Comparison of ENCODE assay signal across 8 cellular contexts in genomic region chr7:76959569-76960397, GRCh38.
DNase-seq lines count a peak whose midpoint lies in the region; ATAC-seq, FAIRE-seq and TF ChIP-seq lines count a peak whose summit lies in the region.
"Not testable (repeated sequence)": the region's sequence is repeated elsewhere in the genome, so short reads cannot be mapped to it uniquely, and the experiment has no call there.

No MANE protein-coding gene starts in this region.

- TF ChIP-seq RAD21 in A549 (conservative IDR thresholded peaks at IDR 0.05 in 1 of 2, IDR thresholded peaks at IDR 0.05 in 1 of 2) = not testable (repeated sequence)

- H2AFZ ChIP-seq in neural progenitor cell (replicated peaks) = not testable (repeated sequence)

- H3K27ac ChIP-seq in A549, neural progenitor cell: not testable (repeated sequence)

- not testable (repeated sequence) for H3K4me1 Mint-ChIP-seq in activated CD4-positive, alpha-beta T cell treated with anti-CD3 and anti-CD28 coated beads for 36 hours; neural progenitor cell

- intact Hi-C loops in activated CD4-positive, alpha-beta T cell treated with anti-CD3 and anti-CD28 coated beads for 36 hours (cut with DNase I, micrococcal nuclease); Right ventricle myocardium superior (cut with DNase I): not testable (repeated sequence)

- ATAC-seq in A549 (peak; percentile 92 to 96), GM18907 (IDR thresholded peaks at IDR 0.05; ENCODE audit: unreplicated experiment) (peak; percentile 97), GM21526 (IDR thresholded peaks at IDR 0.05; ENCODE audit: low FRiP score, unreplicated experiment) (peak; percentile 96), HG02885 (IDR thresholded peaks at IDR 0.05; ENCODE audit: poor library complexity, unreplicated experiment) (peak; percentile 98), HG03439 (IDR thresholded peaks at IDR 0.05; ENCODE audit: unreplicated experiment) (peak; percentile 96), Right ventricle myocardium superior (ENCODE audit: poor library complexity) (peak; percentile 98)
- ATAC-seq in activated CD4-positive, alpha-beta T cell treated with anti-CD3 and anti-CD28 coated beads for 36 hours = peak; percentile 100

- not testable (repeated sequence) for H3K9ac ChIP-seq in neural progenitor cell

- no CpG with 5 or more reads among the region's 69 CpGs for WGBS in A549 (ENCODE audit: missing lambda C conversion rate)

- H3K36me3 Mint-ChIP-seq in activated CD4-positive, alpha-beta T cell treated with anti-CD3 and anti-CD28 coated beads for 36 hours (ENCODE audit: low read depth); neural progenitor cell: not testable (repeated sequence)

- not testable (repeated sequence) for H3K9me3 Mint-ChIP-seq in activated CD4-positive, alpha-beta T cell treated with anti-CD3 and anti-CD28 coated beads for 36 hours (ENCODE audit: low read depth); neural progenitor cell

- not testable (repeated sequence) for H3K27me3 ChIP-seq in neural progenitor cell

- DNase-seq in A549 (ENCODE audit: low read depth in 1 of 2, low spot score in 1 of 2); activated CD4-positive, alpha-beta T cell treated with anti-CD3 and anti-CD28 coated beads for 36 hours; neural progenitor cell (ENCODE audit: low spot score): not testable (repeated sequence)
- DNase-seq in Right ventricle myocardium superior = peak; percentile 18

- not testable (repeated sequence) for H3K4me1 ChIP-seq in A549, neural progenitor cell

- not testable (repeated sequence) for H3K79me2 ChIP-seq in neural progenitor cell (ENCODE audit: low read depth)

- not testable (repeated sequence) for H3K27me3 Mint-ChIP-seq in activated CD4-positive, alpha-beta T cell treated with anti-CD3 and anti-CD28 coated beads for 36 hours; neural progenitor cell (ENCODE audit: insufficient read depth, low read depth)

- CTCF ChIA-PET in A549 (lab: Yijun Ruan, JAX); activated CD4-positive, alpha-beta T cell treated with anti-CD3 and anti-CD28 coated beads for 36 hours (lab: Charles Lee): not testable (repeated sequence)

- TF ChIP-seq EP300 in A549 (IDR thresholded peaks at IDR 0.05) = not testable (repeated sequence)

- not testable (repeated sequence) for TF ChIP-seq POLR2A in A549 (IDR thresholded peaks at IDR 0.05; ENCODE audit: low read length)

- not testable (repeated sequence) for H3K4me3 Mint-ChIP-seq in activated CD4-positive, alpha-beta T cell treated with anti-CD3 and anti-CD28 coated beads for 36 hours; neural progenitor cell

- POLR2A ChIA-PET in A549 (lab: Yijun Ruan, JAX); activated CD4-positive, alpha-beta T cell treated with anti-CD3 and anti-CD28 coated beads for 36 hours (lab: Charles Lee): not testable (repeated sequence)

- H3F3A ChIP-seq in neural progenitor cell (ENCODE audit: low read depth) = not testable (repeated sequence)

- FAIRE-seq in A549 (lab: Jason Lieb, UNC) = not testable (repeated sequence)

- H3K27ac Mint-ChIP-seq in activated CD4-positive, alpha-beta T cell treated with anti-CD3 and anti-CD28 coated beads for 36 hours; neural progenitor cell: not testable (repeated sequence)

- not testable (repeated sequence) for H4K20me1 ChIP-seq in neural progenitor cell (ENCODE audit: low read depth)

- not testable (repeated sequence) for TF ChIP-seq CTCF in A549 (IDR thresholded peaks at IDR 0.05); neural progenitor cell (IDR thresholded peaks at IDR 0.05)

- not testable (repeated sequence) for H3K36me3 ChIP-seq in neural progenitor cell

- not testable (repeated sequence) for H3K4me2 ChIP-seq in A549, neural progenitor cell

- not testable (repeated sequence) for H3K4me3 ChIP-seq in A549
- H3K4me3 ChIP-seq in neural progenitor cell = peak overlapping the region; percentile 33

- not testable (repeated sequence) for H3K9me3 ChIP-seq in A549; neural progenitor cell (ENCODE audit: low read depth)
